Comparison of ENCODE assay signal across 20 cellular contexts in the genomic region with DNA sequence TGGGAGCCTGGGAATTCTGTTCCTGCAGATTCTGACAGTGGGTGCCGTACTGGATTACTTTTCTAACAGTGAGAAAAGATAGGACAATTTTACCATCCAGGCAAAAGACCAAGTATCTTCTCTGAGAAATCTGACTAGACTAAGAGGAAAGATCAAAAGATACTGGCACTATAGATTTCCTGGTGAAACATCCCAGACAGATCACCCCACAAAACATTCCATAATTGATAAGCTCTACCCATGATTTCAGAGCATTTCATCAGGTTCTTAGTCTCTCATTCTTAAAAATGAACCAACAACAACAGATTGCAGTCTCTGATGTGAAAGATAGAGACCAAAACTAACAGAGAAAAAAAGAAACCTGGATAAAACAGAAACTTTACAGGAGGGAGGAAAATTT. TPM values are rescaled to one million over a fixed set of nuclear protein-coding genes. Genes with fewer than 3 reads are reported as not detected.
DNase-seq lines count a peak whose midpoint lies in the region; TF ChIP-seq lines count a peak whose summit lies in the region.
"Had no signal": no experiment of that assay in that cellular context is flagged by ENCODE, and none has a peak within 500 bp of the region (broad histone marks: within the 10 kb centered on the region; RNA-seq: fewer than 3 reads in every experiment).

No MANE protein-coding gene starts in this region.

- no peak overlapping the region for H3K4me3 ChIP-seq in ACC112 (ENCODE audit: low read depth, low read length)
- no peak overlapping the region for H3K4me3 ChIP-seq in AG10803 (ENCODE audit: low read length)
- H3K4me3 ChIP-seq in fibroblast of the aortic adventitia (ENCODE audit: low read depth, low read length) = no peak overlapping the region

- H2AFZ ChIP-seq in ACC112 (ENCODE audit: low read length, unreplicated experiment) = peak overlapping the region; percentile 43

- no peaks in the 10 kb centered on the region for H3K27me3 ChIP-seq in ACC112 (ENCODE audit: insufficient read depth, low read length)
- H3K27me3 ChIP-seq: BE2C had no signal

- H3K36me3 ChIP-seq in ACC112 (ENCODE audit: insufficient read depth, low read length) = no peaks in the 10 kb centered on the region
- H3K36me3 ChIP-seq: BE2C had no signal

- peaks cover 16% of the 10 kb centered on the region for H3K4me1 ChIP-seq in ACC112 (ENCODE audit: control insufficient read depth, insufficient read depth, low read length, unreplicated experiment)

- H3K79me2 ChIP-seq in ACC112 (ENCODE audit: control insufficient read depth, insufficient read depth, low read length, unreplicated experiment) = no peaks in the 10 kb centered on the region

- no peak overlapping the region for H3K27ac ChIP-seq in ACC112 (ENCODE audit: low read depth, low read length)
- H3K27ac ChIP-seq: HL-60 had no signal

- TF ChIP-seq CTCF in AG10803 (conservative IDR thresholded peaks at IDR 0.05; ENCODE audit: low read length) = no peak
- TF ChIP-seq CTCF in fibroblast of the aortic adventitia (IDR thresholded peaks at IDR 0.05; ENCODE audit: insufficient read depth, low read length) = no peak

- DNase-seq in AG10803 (ENCODE audit: low read depth) (peak; percentile 36), SW480 (ENCODE audit: low spot score) (peak; percentile 17), fibroblast of the aortic adventitia (ENCODE audit: low read depth) (peak; percentile 84), NCI-H2171 (lab: John Stamatoyannopoulos, UW) (no peak), NCI-H2227 (lab: John Stamatoyannopoulos, UW; ENCODE audit: unreplicated experiment) (no peak), SIG-M5 treated with dmso at 0.1 percent for 504 hours (lab: John Stamatoyannopoulos, UW; ENCODE audit: unreplicated experiment) (no peak), NOMO-1 treated with dmso at 0.1 percent for 144 hours (lab: John Stamatoyannopoulos, UW; ENCODE audit: unreplicated experiment) (no peak)
- DNase-seq: BE2C, Calu3, DMS153, DND-41, HCEC 1CT, NCI-H1105, NCI-H1436 treated with DMSO at 0.1 percent for 48 hours, NCI-H187 treated with DMSO at 0.1 percent for 48 hours, NCI-H446 treated with DMSO at 0.1 percent for 48 hours, NCI-H526 treated with DMSO at 0.1 percent for 48 hours, SIG-M5 had no signal

RNA-seq across cellular contexts. Expression of a gene that starts 13.6 kb away (rescaled TPM):
- 28.9 and 35.9 TPM in 2 replicates for total RNA-seq in fibroblast of the aortic adventitia (ENCODE audit: low replicate concordance)

Comparison
In these comparisons a context has a peak if more than half of its experiments do, and no peak if none do; other contexts are left out.
1. DNase-seq: peak in AG10803 (single experiment), SW480 (single experiment) and fibroblast of the aortic adventitia (single experiment); none in NCI-H2171 (single experiment), NCI-H2227 (single experiment), SIG-M5 treated with dmso at 0.1 percent for 504 hours (single experiment) and NOMO-1 treated with dmso at 0.1 percent for 144 hours (single experiment).